In genomic region chr1:156191292-156191954, GRCh38 we compare ENCODE assay signal across 2 cellular contexts.
TF ChIP-seq lines count a peak whose summit lies in the region.

No MANE protein-coding gene starts in this region.

TF ChIP-seq in HEK293, 187 proteins besides CTCF, POLR2A, EP300 and RAD21:
- TF ChIP-seq ZNF24 (tag by site-specific recombination; IDR thresholded peaks at IDR 0.05), result no peak
- TF ChIP-seq ZNF146 (tag by site-specific recombination; IDR thresholded peaks at IDR 0.05), result peak; percentile 88

TF ChIP-seq in HepG2, 621 proteins besides CTCF, POLR2A, EP300 and RAD21:
- TF ChIP-seq CREM (IDR thresholded peaks at IDR 0.05) (peak; percentile 24; the same call in 1 of the 2 replicates), CREM (CRISPR knock-in tag; IDR thresholded peaks at IDR 0.05) (no peak), ISL2 (CRISPR knock-in tag; IDR thresholded peaks at IDR 0.05) (0 out of 2 replicates have a peak, but pooled peaks have one; percentile 21), EHMT2 (IDR thresholded peaks at IDR 0.05; ENCODE audit: borderline replicate concordance, low read depth, low read length) (0 out of 2 replicates have a peak, but pooled peaks have one; percentile 27), SOX5 (CRISPR knock-in tag; IDR thresholded peaks at IDR 0.05; ENCODE audit: borderline replicate concordance) (peak; percentile 45; the same call in 1 of the 2 replicates), CEBPB (IDR thresholded peaks at IDR 0.05; ENCODE audit: borderline replicate concordance, low read depth, low read length) (no peak), ZSCAN22 (CRISPR knock-in tag; IDR thresholded peaks at IDR 0.05) (no peak), MAFK (conservative IDR thresholded peaks at IDR 0.05 in 1 of 2, IDR thresholded peaks at IDR 0.05 in 1 of 2; ENCODE audit: low read length in 2 of 2) (peak in 1 of 2 experiments; percentile 32; a peak in 1 of 4 replicates), ZNF775 (CRISPR knock-in tag; IDR thresholded peaks at IDR 0.05; ENCODE audit: borderline replicate concordance) (no peak), ZNF432 (CRISPR knock-in tag; IDR thresholded peaks at IDR 0.05; ENCODE audit: borderline replicate concordance) (no peak), NR2C2 (CRISPR knock-in tag; IDR thresholded peaks at IDR 0.05; ENCODE audit: borderline replicate concordance) (peak; percentile 16; the same call in 1 of the 2 replicates), NCOR1 (IDR thresholded peaks at IDR 0.05; ENCODE audit: borderline replicate concordance, low read length) (peak; percentile 64; the same call in 1 of the 2 replicates), GATAD2A (CRISPR knock-in tag; IDR thresholded peaks at IDR 0.05) (peak; percentile 69), THAP11 (CRISPR knock-in tag; IDR thresholded peaks at IDR 0.05) (0 out of 2 replicates have a peak, but pooled peaks have one; percentile 26), ZNF136 (CRISPR knock-in tag; IDR thresholded peaks at IDR 0.05; ENCODE audit: low read depth) (no peak), FOXP1 (IDR thresholded peaks at IDR 0.05) (peak; percentile 60; the same call in 1 of the 2 replicates), FOXP1 (CRISPR knock-in tag; IDR thresholded peaks at IDR 0.05) (peak; percentile 65), FOXO1 (CRISPR knock-in tag; IDR thresholded peaks at IDR 0.05) (no peak), BCL6 (CRISPR knock-in tag; IDR thresholded peaks at IDR 0.05) (peak; percentile 37; the same call in 1 of the 2 replicates), MIXL1 (CRISPR knock-in tag; IDR thresholded peaks at IDR 0.05) (peak; percentile 63), FOXJ3 (CRISPR knock-in tag; IDR thresholded peaks at IDR 0.05; ENCODE audit: borderline replicate concordance) (peak; percentile 50; the same call in 1 of the 2 replicates), PRDM15 (CRISPR knock-in tag; IDR thresholded peaks at IDR 0.05) (no peak), ZNF557 (CRISPR knock-in tag; IDR thresholded peaks at IDR 0.05) (no peak), RCOR2 (CRISPR knock-in tag; IDR thresholded peaks at IDR 0.05) (0 out of 2 replicates have a peak, but pooled peaks have one; percentile 37), SOX6 (IDR thresholded peaks at IDR 0.05) (no peak), SOX6 (CRISPR knock-in tag; IDR thresholded peaks at IDR 0.05) (peak; percentile 18; the same call in 1 of the 2 replicates), SOX13 (IDR thresholded peaks at IDR 0.05) (no peak), SOX13 (CRISPR knock-in tag; conservative IDR thresholded peaks at IDR 0.05 in 1 of 2, IDR thresholded peaks at IDR 0.05 in 1 of 2) (peak in 1 of 2 experiments; percentile 54; a peak in 1 of 4 replicates), ZBTB7B (CRISPR knock-in tag; IDR thresholded peaks at IDR 0.05) (no peak), FOXA1 (IDR thresholded peaks at IDR 0.05) (no peak), FOXA1 (CRISPR knock-in tag; IDR thresholded peaks at IDR 0.05) (peak; percentile 23; the same call in 1 of the 2 replicates), ZNF569 (CRISPR knock-in tag; IDR thresholded peaks at IDR 0.05; ENCODE audit: borderline replicate concordance) (no peak), NCOA2 (CRISPR knock-in tag; IDR thresholded peaks at IDR 0.05) (peak; percentile 36; the same call in 1 of the 2 replicates), ZNF7 (CRISPR knock-in tag; IDR thresholded peaks at IDR 0.05) (no peak), MAFF (IDR thresholded peaks at IDR 0.05; ENCODE audit: low read depth, low read length) (peak; percentile 53), HNF4A (CRISPR knock-in tag; IDR thresholded peaks at IDR 0.05) (peak; percentile 54), FOXA3 (CRISPR knock-in tag; IDR thresholded peaks at IDR 0.05) (peak; percentile 29; the same call in 1 of the 2 replicates), IRF9 (CRISPR knock-in tag; IDR thresholded peaks at IDR 0.05; ENCODE audit: borderline replicate concordance) (no peak), ZFP62 (CRISPR knock-in tag; IDR thresholded peaks at IDR 0.05) (no peak), KLF9 (CRISPR knock-in tag; IDR thresholded peaks at IDR 0.05; ENCODE audit: low read depth) (no peak), HNF4G (IDR thresholded peaks at IDR 0.05; ENCODE audit: borderline replicate concordance, low read depth, low read length) (0 out of 2 replicates have a peak, but pooled peaks have one; percentile 10), HNF4G (CRISPR knock-in tag; IDR thresholded peaks at IDR 0.05; ENCODE audit: borderline replicate concordance, low read depth) (no peak), IRF2 (CRISPR knock-in tag; IDR thresholded peaks at IDR 0.05) (no peak), ZNF24 (IDR thresholded peaks at IDR 0.05) (peak; percentile 70; the same call in 1 of the 2 replicates), SNAI1 (CRISPR knock-in tag; IDR thresholded peaks at IDR 0.05; ENCODE audit: borderline replicate concordance) (no peak), ZNF512 (CRISPR knock-in tag; IDR thresholded peaks at IDR 0.05) (no peak), ZNF253 (CRISPR knock-in tag; IDR thresholded peaks at IDR 0.05; ENCODE audit: borderline replicate concordance) (no peak), NFE2L2 (IDR thresholded peaks at IDR 0.05; ENCODE audit: low read length) (peak; percentile 56; the same call in 1 of the 2 replicates)
- TF ChIP-seq, protein P1, sequence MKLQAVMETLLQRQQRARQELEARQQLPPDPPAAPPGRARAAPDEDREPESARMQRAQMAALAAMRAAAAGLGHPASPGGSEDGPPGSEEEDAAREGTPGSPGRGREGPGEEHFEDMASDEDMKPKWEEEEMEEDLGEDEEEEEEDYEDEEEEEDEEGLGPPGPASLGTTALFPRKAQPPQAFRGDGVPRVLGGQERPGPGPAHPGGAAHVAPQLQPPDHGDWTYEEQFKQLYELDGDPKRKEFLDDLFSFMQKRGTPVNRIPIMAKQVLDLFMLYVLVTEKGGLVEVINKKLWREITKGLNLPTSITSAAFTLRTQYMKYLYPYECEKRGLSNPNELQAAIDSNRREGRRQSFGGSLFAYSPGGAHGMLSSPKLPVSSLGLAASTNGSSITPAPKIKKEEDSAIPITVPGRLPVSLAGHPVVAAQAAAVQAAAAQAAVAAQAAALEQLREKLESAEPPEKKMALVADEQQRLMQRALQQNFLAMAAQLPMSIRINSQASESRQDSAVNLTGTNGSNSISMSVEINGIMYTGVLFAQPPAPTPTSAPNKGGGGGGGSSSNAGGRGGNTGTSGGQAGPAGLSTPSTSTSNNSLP (IDR thresholded peaks at IDR 0.05; ENCODE audit: low read depth, low read length), result peak; percentile 76
- TF ChIP-seq, protein P2, sequence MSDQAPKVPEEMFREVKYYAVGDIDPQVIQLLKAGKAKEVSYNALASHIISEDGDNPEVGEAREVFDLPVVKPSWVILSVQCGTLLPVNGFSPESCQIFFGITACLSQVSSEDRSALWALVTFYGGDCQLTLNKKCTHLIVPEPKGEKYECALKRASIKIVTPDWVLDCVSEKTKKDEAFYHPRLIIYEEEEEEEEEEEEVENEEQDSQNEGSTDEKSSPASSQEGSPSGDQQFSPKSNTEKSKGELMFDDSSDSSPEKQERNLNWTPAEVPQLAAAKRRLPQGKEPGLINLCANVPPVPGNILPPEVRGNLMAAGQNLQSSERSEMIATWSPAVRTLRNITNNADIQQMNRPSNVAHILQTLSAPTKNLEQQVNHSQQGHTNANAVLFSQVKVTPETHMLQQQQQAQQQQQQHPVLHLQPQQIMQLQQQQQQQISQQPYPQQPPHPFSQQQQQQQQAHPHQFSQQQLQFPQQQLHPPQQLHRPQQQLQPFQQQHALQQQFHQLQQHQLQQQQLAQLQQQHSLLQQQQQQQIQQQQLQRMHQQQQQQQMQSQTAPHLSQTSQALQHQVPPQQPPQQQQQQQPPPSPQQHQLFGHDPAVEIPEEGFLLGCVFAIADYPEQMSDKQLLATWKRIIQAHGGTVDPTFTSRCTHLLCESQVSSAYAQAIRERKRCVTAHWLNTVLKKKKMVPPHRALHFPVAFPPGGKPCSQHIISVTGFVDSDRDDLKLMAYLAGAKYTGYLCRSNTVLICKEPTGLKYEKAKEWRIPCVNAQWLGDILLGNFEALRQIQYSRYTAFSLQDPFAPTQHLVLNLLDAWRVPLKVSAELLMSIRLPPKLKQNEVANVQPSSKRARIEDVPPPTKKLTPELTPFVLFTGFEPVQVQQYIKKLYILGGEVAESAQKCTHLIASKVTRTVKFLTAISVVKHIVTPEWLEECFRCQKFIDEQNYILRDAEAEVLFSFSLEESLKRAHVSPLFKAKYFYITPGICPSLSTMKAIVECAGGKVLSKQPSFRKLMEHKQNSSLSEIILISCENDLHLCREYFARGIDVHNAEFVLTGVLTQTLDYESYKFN (CRISPR knock-in tag; conservative IDR thresholded peaks at IDR 0.05), result 0 out of 2 replicates have a peak, but pooled peaks have one; percentile 19
- TF ChIP-seq, protein P3, sequence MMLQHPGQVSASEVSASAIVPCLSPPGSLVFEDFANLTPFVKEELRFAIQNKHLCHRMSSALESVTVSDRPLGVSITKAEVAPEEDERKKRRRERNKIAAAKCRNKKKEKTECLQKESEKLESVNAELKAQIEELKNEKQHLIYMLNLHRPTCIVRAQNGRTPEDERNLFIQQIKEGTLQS (CRISPR knock-in tag; IDR thresholded peaks at IDR 0.05), result no peak
- TF ChIP-seq, protein P4, sequence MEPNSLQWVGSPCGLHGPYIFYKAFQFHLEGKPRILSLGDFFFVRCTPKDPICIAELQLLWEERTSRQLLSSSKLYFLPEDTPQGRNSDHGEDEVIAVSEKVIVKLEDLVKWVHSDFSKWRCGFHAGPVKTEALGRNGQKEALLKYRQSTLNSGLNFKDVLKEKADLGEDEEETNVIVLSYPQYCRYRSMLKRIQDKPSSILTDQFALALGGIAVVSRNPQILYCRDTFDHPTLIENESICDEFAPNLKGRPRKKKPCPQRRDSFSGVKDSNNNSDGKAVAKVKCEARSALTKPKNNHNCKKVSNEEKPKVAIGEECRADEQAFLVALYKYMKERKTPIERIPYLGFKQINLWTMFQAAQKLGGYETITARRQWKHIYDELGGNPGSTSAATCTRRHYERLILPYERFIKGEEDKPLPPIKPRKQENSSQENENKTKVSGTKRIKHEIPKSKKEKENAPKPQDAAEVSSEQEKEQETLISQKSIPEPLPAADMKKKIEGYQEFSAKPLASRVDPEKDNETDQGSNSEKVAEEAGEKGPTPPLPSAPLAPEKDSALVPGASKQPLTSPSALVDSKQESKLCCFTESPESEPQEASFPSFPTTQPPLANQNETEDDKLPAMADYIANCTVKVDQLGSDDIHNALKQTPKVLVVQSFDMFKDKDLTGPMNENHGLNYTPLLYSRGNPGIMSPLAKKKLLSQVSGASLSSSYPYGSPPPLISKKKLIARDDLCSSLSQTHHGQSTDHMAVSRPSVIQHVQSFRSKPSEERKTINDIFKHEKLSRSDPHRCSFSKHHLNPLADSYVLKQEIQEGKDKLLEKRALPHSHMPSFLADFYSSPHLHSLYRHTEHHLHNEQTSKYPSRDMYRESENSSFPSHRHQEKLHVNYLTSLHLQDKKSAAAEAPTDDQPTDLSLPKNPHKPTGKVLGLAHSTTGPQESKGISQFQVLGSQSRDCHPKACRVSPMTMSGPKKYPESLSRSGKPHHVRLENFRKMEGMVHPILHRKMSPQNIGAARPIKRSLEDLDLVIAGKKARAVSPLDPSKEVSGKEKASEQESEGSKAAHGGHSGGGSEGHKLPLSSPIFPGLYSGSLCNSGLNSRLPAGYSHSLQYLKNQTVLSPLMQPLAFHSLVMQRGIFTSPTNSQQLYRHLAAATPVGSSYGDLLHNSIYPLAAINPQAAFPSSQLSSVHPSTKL (CRISPR knock-in tag; IDR thresholded peaks at IDR 0.05), result no peak
